ENCODE assay signal across 2 cellular contexts in the genomic region with DNA sequence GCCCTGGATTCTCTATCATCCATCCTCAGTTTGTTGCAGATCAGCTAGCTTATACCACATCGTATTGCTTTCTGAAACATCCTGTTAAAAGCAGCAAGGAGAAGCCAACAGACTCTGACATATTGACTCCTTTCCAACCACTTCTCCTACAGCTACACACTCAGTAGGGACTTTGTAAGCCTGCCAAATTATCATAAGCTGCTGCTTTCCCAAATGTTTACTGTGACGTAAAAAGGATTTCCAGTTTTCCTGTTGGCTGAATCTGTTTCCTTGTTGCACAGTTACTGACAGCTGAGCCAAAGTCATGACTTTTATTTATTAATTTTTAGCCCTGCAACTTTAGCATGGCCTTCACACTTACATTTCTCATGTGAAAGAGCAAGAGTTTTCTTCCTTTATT.
TF ChIP-seq lines count a peak whose summit lies in the region.

No MANE protein-coding gene starts in this region.

TF ChIP-seq in H1, 55 proteins besides CTCF, POLR2A, EP300 and RAD21 (continued from another document):
- TF ChIP-seq EZH2 (IDR thresholded peaks at IDR 0.05; ENCODE audit: low read depth, low read length, severe bottlenecking) (no peak), GABPA (IDR thresholded peaks at IDR 0.05; ENCODE audit: borderline replicate concordance, insufficient read depth, low read length) (no peak), PHF8 (conservative IDR thresholded peaks at IDR 0.05; ENCODE audit: low read depth, low read length) (no peak), CREB1 (IDR thresholded peaks at IDR 0.05) (no peak), USF2 (IDR thresholded peaks at IDR 0.05; ENCODE audit: low read length) (no peak), ATF3 (IDR thresholded peaks at IDR 0.05; ENCODE audit: insufficient read depth, low read depth, low read length) (no peak), CHD2 (IDR thresholded peaks at IDR 0.05; ENCODE audit: low read length) (no peak), JUND (IDR thresholded peaks at IDR 0.05; ENCODE audit: low read length) (no peak), KDM5A (IDR thresholded peaks at IDR 0.05; ENCODE audit: low read length) (no peak), JUN (IDR thresholded peaks at IDR 0.05; ENCODE audit: low read depth, low read length) (no peak), CTBP2 (IDR thresholded peaks at IDR 0.05; ENCODE audit: borderline replicate concordance, insufficient read depth, insufficient read length, low read length) (no peak), RXRA (IDR thresholded peaks at IDR 0.05; ENCODE audit: insufficient read depth, low read depth, low read length) (no peak)

TF ChIP-seq in SK-N-SH, 30 proteins besides CTCF, POLR2A, EP300 and RAD21 (continued from another document):
- TF ChIP-seq, protein P1, sequence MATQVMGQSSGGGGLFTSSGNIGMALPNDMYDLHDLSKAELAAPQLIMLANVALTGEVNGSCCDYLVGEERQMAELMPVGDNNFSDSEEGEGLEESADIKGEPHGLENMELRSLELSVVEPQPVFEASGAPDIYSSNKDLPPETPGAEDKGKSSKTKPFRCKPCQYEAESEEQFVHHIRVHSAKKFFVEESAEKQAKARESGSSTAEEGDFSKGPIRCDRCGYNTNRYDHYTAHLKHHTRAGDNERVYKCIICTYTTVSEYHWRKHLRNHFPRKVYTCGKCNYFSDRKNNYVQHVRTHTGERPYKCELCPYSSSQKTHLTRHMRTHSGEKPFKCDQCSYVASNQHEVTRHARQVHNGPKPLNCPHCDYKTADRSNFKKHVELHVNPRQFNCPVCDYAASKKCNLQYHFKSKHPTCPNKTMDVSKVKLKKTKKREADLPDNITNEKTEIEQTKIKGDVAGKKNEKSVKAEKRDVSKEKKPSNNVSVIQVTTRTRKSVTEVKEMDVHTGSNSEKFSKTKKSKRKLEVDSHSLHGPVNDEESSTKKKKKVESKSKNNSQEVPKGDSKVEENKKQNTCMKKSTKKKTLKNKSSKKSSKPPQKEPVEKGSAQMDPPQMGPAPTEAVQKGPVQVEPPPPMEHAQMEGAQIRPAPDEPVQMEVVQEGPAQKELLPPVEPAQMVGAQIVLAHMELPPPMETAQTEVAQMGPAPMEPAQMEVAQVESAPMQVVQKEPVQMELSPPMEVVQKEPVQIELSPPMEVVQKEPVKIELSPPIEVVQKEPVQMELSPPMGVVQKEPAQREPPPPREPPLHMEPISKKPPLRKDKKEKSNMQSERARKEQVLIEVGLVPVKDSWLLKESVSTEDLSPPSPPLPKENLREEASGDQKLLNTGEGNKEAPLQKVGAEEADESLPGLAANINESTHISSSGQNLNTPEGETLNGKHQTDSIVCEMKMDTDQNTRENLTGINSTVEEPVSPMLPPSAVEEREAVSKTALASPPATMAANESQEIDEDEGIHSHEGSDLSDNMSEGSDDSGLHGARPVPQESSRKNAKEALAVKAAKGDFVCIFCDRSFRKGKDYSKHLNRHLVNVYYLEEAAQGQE (IDR thresholded peaks at IDR 0.05; ENCODE audit: low read depth, low read length) = no peak
- TF ChIP-seq MAX (IDR thresholded peaks at IDR 0.05; ENCODE audit: low read depth) (no peak), ZBTB33 (IDR thresholded peaks at IDR 0.05; ENCODE audit: borderline replicate concordance, low read depth) (no peak)
